ENCODE assay signal across 1 cellular context in the genomic region with DNA sequence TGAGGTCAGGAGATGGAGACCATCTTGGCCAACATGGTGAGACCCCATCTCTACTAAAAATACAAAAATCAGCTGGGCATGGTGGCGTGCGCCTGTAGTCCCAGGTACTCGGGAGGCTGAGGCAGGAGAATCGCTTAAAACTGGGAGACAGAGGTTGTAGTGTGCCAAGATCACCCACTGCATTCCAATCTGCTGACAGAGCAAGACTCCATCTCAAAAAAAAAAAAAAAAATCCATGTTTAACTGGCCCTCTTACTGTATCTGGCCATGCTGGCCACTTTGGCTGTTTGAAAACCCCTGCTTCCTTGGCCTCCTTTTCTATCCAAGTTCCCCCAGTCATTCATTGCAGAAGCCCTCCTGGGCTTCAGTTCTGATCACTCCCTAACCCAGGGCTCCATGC.
TF ChIP-seq lines count a peak whose summit lies in the region.

No MANE protein-coding gene starts in this region.

TF ChIP-seq in IMR-90, 13 proteins besides CTCF, POLR2A, EP300 and RAD21:
- TF ChIP-seq MAFK (IDR thresholded peaks at IDR 0.05; ENCODE audit: low read depth, low read length) = peak; percentile 56
